37 cellular contexts compared by ENCODE assay signal in the genomic region with DNA sequence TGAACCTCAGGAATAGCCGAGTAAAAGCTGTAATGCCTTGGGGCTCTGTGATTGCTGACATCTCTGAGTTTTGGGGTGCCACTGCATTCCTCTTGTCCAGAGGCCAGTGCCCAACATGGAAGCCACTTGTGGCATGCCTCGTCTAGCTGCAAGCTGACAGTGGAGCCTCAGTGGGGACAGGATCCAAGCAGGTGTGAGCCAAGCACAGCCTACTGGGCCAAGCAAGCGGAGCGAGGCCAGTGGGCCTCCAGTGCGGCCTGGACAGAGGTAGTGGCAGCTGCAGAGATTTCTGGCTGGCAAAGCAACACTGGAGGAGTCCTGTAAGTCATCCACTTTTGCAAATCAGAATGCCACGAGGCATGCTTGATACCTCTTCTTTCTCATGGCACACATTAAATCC.
"Had no signal": no experiment of that assay in that cellular context is flagged by ENCODE, and none has a peak within 500 bp of the region (broad histone marks: within the 10 kb centered on the region; RNA-seq: fewer than 3 reads in every experiment).

No MANE protein-coding gene starts in this region.

- H3K4me3 ChIP-seq: adrenal gland, body of pancreas, breast epithelium had no signal

- H3K4me1 Mint-ChIP-seq: activated B cell treated with CpG ODN at 0.5 μM for 24 hours; activated CD4-positive, alpha-beta T cell treated with anti-CD3 and anti-CD28 coated beads, Interleukin-2, amount 10 ng/mL, durations not matched to agents 24 days and 14 days; activated naive CD8-positive, alpha-beta T cell treated with anti-CD3 and anti-CD28 coated beads for 36 hours; activated T-helper 17 cell treated with anti-CD3 and anti-CD28 coated beads, Interleukin-2, amount 50 U/mL, for 72 hours had no signal

- H3K4me3 Mint-ChIP-seq: activated B cell treated with CpG ODN at 0.5 μM for 24 hours; activated CD4-positive, alpha-beta memory T cell treated with anti-CD3 and anti-CD28 coated beads for 36 hours; activated CD4-positive, alpha-beta T cell treated with anti-CD3 and anti-CD28 coated beads, Interleukin-2, amount 10 ng/mL, durations not matched to agents 24 days and 14 days; activated CD8-positive, alpha-beta T cell treated with anti-CD3 and anti-CD28 coated beads for 36 hours; activated naive CD4-positive, alpha-beta T cell treated with anti-CD3 and anti-CD28 coated beads for 36 hours; activated naive CD8-positive, alpha-beta T cell treated with anti-CD3 and anti-CD28 coated beads for 36 hours; activated T-cell treated with anti-CD3 and anti-CD28 coated beads, Interleukin-2, amount 50 U/mL, for 4 hours; activated T-cell treated with anti-CD3 and anti-CD28 coated beads, Interleukin-2, amount 50 U/mL, for 72 hours; activated T-helper 1 cell treated with anti-CD3 and anti-CD28 coated beads, Interleukin-12 subunit alpha, Interleukin-12 subunit beta, Interleukin-2, Interleukin-4 antibody, amounts not matched to agents 30 ng/mL and 10 ng/mL and 1 ng/mL, durations not matched to agents 14 hours and 24 hours and 36 hours; activated T-helper 17 cell treated with anti-CD3 and anti-CD28 coated beads, Interleukin-2, amount 50 U/mL, for 72 hours; T-helper 1 cell treated with Interleukin-12 subunit alpha and Interleukin-12 subunit beta and Interleukin-4 antibody, amounts not matched to agents 30 μg/mL and 1 μg/mL, for 36 hours; T-helper 2 cell treated with Interferon-gamma antibody and Interleukin-4, amounts not matched to agents 5 μg/mL and 100 μg/mL, for 36 hours had no signal

- H3K36me3 ChIP-seq: adrenal gland, brain microvascular endothelial cell, breast epithelium had no signal

- H3K27ac Mint-ChIP-seq: activated B cell treated with CpG ODN at 0.5 μM for 24 hours; activated CD4-positive, alpha-beta memory T cell treated with anti-CD3 and anti-CD28 coated beads for 36 hours; activated CD4-positive, alpha-beta T cell treated with anti-CD3 and anti-CD28 coated beads, Interleukin-2, amount 10 ng/mL, durations not matched to agents 24 days and 14 days; activated CD8-positive, alpha-beta T cell treated with anti-CD3 and anti-CD28 coated beads for 36 hours; activated naive CD4-positive, alpha-beta T cell treated with anti-CD3 and anti-CD28 coated beads for 36 hours; activated naive CD4-positive, alpha-beta T cell treated with anti-CD3 and anti-CD28 coated beads, Interleukin-2, amount 50 U/mL, for 72 hours; activated naive CD8-positive, alpha-beta T cell treated with anti-CD3 and anti-CD28 coated beads for 36 hours; activated T-cell treated with anti-CD3 and anti-CD28 coated beads, Interleukin-2, amount 50 U/mL, for 72 hours; activated T-helper 1 cell treated with anti-CD3 and anti-CD28 coated beads, Interleukin-12 subunit alpha, Interleukin-12 subunit beta, Interleukin-2, Interleukin-4 antibody, amounts not matched to agents 30 ng/mL and 10 ng/mL and 1 ng/mL, durations not matched to agents 14 hours and 24 hours and 36 hours; activated T-helper 17 cell treated with anti-CD3 and anti-CD28 coated beads, Interleukin-2, amount 50 U/mL, for 72 hours; T-helper 1 cell treated with Interleukin-12 subunit alpha and Interleukin-12 subunit beta and Interleukin-4 antibody, amounts not matched to agents 30 μg/mL and 1 μg/mL, for 36 hours; T-helper 2 cell treated with Interferon-gamma antibody and Interleukin-4, amounts not matched to agents 5 μg/mL and 100 μg/mL, for 36 hours had no signal

- H3K9me3 ChIP-seq: adrenal gland, body of pancreas, breast epithelium had no signal

- H3K27me3 Mint-ChIP-seq: activated B cell treated with CpG ODN at 0.5 μM for 24 hours; activated CD4-positive, alpha-beta memory T cell treated with anti-CD3 and anti-CD28 coated beads for 36 hours; activated CD4-positive, alpha-beta T cell treated with anti-CD3 and anti-CD28 coated beads, Interleukin-2, amount 10 ng/mL, durations not matched to agents 24 days and 14 days; activated CD8-positive, alpha-beta T cell treated with anti-CD3 and anti-CD28 coated beads for 36 hours; activated naive CD8-positive, alpha-beta T cell treated with anti-CD3 and anti-CD28 coated beads for 36 hours; activated T-helper 17 cell treated with anti-CD3 and anti-CD28 coated beads, Interleukin-2, amount 50 U/mL, for 72 hours had no signal

- FAIRE-seq: astrocyte, TTC549 had no signal

- H3K9me3 Mint-ChIP-seq: activated B cell treated with CpG ODN at 0.5 μM for 24 hours; activated CD4-positive, alpha-beta T cell treated with anti-CD3 and anti-CD28 coated beads, Interleukin-2, amount 10 ng/mL, durations not matched to agents 24 days and 14 days had no signal

- H3K27me3 ChIP-seq: adrenal gland, body of pancreas, brain microvascular endothelial cell, breast epithelium had no signal

- H3K27ac ChIP-seq: adrenal gland, body of pancreas, brain microvascular endothelial cell, breast epithelium, VCaP had no signal

- DNase-seq: activated B cell treated with CpG ODN at 0.5 μM for 24 hours; activated CD4-positive, alpha-beta memory T cell treated with anti-CD3 and anti-CD28 coated beads for 36 hours; activated CD4-positive, alpha-beta T cell treated with anti-CD3 and anti-CD28 coated beads for 4 hours; activated CD4-positive, alpha-beta T cell treated with anti-CD3 and anti-CD28 coated beads, Interleukin-2, amount 10 ng/mL, durations not matched to agents 24 days and 14 days; activated CD4-positive, alpha-beta T cell treated with anti-CD3 and anti-CD28 coated beads, Interleukin-2, amount 50 U/mL, for 1 hour; activated CD4-positive, alpha-beta T cell treated with anti-CD3 and anti-CD28 coated beads, Interleukin-2, amount 50 U/mL, for 4 hours; activated CD4-positive, CD25-positive, alpha-beta regulatory T cell treated with anti-CD3 and anti-CD28 coated beads, Interleukin-2, amount 50 U/mL, for 72 hours; activated CD8-positive, alpha-beta memory T cell treated with anti-CD3 and anti-CD28 coated beads, Interleukin-2, amount 50 U/mL, for 4 hours; activated CD8-positive, alpha-beta T cell treated with anti-CD3 and anti-CD28 coated beads for 36 hours; activated effector memory CD4-positive, alpha-beta T cell treated with anti-CD3 and anti-CD28 coated beads, Interleukin-2, amount 50 U/mL, for 16 hours; activated gamma-delta T cell treated with Interleukin-2 at 50 U/mL for 16 hours; activated naive CD4-positive, alpha-beta T cell; activated naive CD4-positive, alpha-beta T cell treated with anti-CD3 and anti-CD28 coated beads for 36 hours; activated naive CD4-positive, alpha-beta T cell treated with anti-CD3 and anti-CD28 coated beads, Interleukin-2, amount 50 U/mL, for 16 hours; activated naive CD8-positive, alpha-beta T cell treated with anti-CD3 and anti-CD28 coated beads for 36 hours; activated T-cell treated with anti-CD3 and anti-CD28 coated beads for 4 hours; activated T-cell treated with anti-CD3 and anti-CD28 coated beads, Interleukin-2, amount 50 U/mL, for 1 hour; activated T-cell treated with anti-CD3 and anti-CD28 coated beads, Interleukin-2, amount 50 U/mL, for 4 hours; activated T-cell treated with anti-CD3 and anti-CD28 coated beads, Interleukin-2, amount 50 U/mL, for 72 hours; adrenal gland; amniotic stem cell; aorta; body of pancreas; brain microvascular endothelial cell; central memory CD4-positive, alpha-beta T cell; T-helper 1 cell; T-helper 2 cell; T-helper 9 cell had no signal

- H3K4me1 ChIP-seq: adrenal gland, body of pancreas, breast epithelium had no signal

- ATAC-seq: activated CD8-positive, alpha-beta T cell treated with anti-CD3 and anti-CD28 coated beads for 36 hours; activated naive CD4-positive, alpha-beta T cell treated with anti-CD3 and anti-CD28 coated beads, Interleukin-2, amount 50 U/mL, for 72 hours; activated T-cell treated with anti-CD3 and anti-CD28 coated beads, Interleukin-2, amount 50 U/mL, for 4 hours; activated T-cell treated with anti-CD3 and anti-CD28 coated beads, Interleukin-2, amount 50 U/mL, for 72 hours; activated T-helper 17 cell treated with anti-CD3 and anti-CD28 coated beads, Interleukin-2, amount 50 U/mL, for 72 hours; body of pancreas had no signal
